Comparison of ENCODE assay signal across 18 cellular contexts in genomic region chr2:99863914-99864273, GRCh38.
"Had no signal": no experiment of that assay in that cellular context is flagged by ENCODE, and none has a peak within 500 bp of the region (broad histone marks: within the 10 kb centered on the region; RNA-seq: fewer than 3 reads in every experiment).

No MANE protein-coding gene starts in this region.

- H3K9me3 Mint-ChIP-seq: activated naive CD4-positive, alpha-beta T cell treated with anti-CD3 and anti-CD28 coated beads for 36 hours; activated T-helper 17 cell treated with anti-CD3 and anti-CD28 coated beads, Interleukin-2, amount 50 U/mL, for 72 hours; central memory CD8-positive, alpha-beta T cell; neural crest cell; stimulated activated naive CD8-positive, alpha-beta T cell treated with anti-CD3 and anti-CD28 coated beads, Interleukin-15, Interleukin-2, amounts not matched to agents 100 ng/mL and 50 ng/mL, for 24 hours had no signal

- H3K27me3 ChIP-seq: adrenal gland, body of pancreas, testis, upper lobe of right lung had no signal

- H3K27ac ChIP-seq: body of pancreas, parathyroid adenoma, testis, upper lobe of right lung had no signal

- H3K9me3 ChIP-seq: adrenal gland, body of pancreas, testis, upper lobe of right lung had no signal

- DNase-seq: activated CD4-positive, alpha-beta T cell treated with anti-CD3 and anti-CD28 coated beads for 36 hours; activated CD8-positive, alpha-beta T cell treated with anti-CD3 and anti-CD28 coated beads, Interleukin-2, amount 10 ng/mL, durations not matched to agents 7 days and 5 days; activated naive CD4-positive, alpha-beta T cell treated with anti-CD3 and anti-CD28 coated beads for 36 hours; adrenal gland; body of pancreas; dermis blood vessel endothelial cell; retina; stimulated activated CD4-positive, alpha-beta T cell treated with anti-CD3 and anti-CD28 coated beads, Interleukin-15, amount 100 ng/mL, for 24 hours; stimulated activated CD4-positive, alpha-beta T cell treated with anti-CD3 and anti-CD28 coated beads, Interleukin-4, amount 100 ng/mL, for 24 hours; testis; upper lobe of right lung had no signal

- H3K27ac Mint-ChIP-seq: activated CD8-positive, alpha-beta T cell treated with anti-CD3 and anti-CD28 coated beads, Interleukin-2, amount 10 ng/mL, durations not matched to agents 7 days and 5 days; activated naive CD4-positive, alpha-beta T cell treated with anti-CD3 and anti-CD28 coated beads for 36 hours; activated T-helper 17 cell treated with anti-CD3 and anti-CD28 coated beads, Interleukin-2, amount 50 U/mL, for 72 hours; stimulated activated naive CD8-positive, alpha-beta T cell treated with anti-CD3 and anti-CD28 coated beads, Interleukin-15, Interleukin-2, amounts not matched to agents 100 ng/mL and 50 ng/mL, for 24 hours had no signal

- H3K4me3 ChIP-seq: adrenal gland, body of pancreas, testis, upper lobe of right lung had no signal

- H3K4me3 Mint-ChIP-seq: activated CD4-positive, alpha-beta T cell treated with anti-CD3 and anti-CD28 coated beads for 36 hours; activated CD8-positive, alpha-beta T cell treated with anti-CD3 and anti-CD28 coated beads, Interleukin-2, amount 10 ng/mL, durations not matched to agents 7 days and 5 days; activated naive CD4-positive, alpha-beta T cell treated with anti-CD3 and anti-CD28 coated beads for 36 hours; activated T-helper 17 cell treated with anti-CD3 and anti-CD28 coated beads, Interleukin-2, amount 50 U/mL, for 72 hours; central memory CD8-positive, alpha-beta T cell; neural crest cell; stimulated activated naive CD8-positive, alpha-beta T cell treated with anti-CD3 and anti-CD28 coated beads, Interleukin-15, Interleukin-2, amounts not matched to agents 100 ng/mL and 50 ng/mL, for 24 hours had no signal

- H3K4me1 Mint-ChIP-seq: activated T-helper 17 cell treated with anti-CD3 and anti-CD28 coated beads, Interleukin-2, amount 50 U/mL, for 72 hours had no signal

- H3K27me3 Mint-ChIP-seq: activated CD4-positive, alpha-beta T cell treated with anti-CD3 and anti-CD28 coated beads for 36 hours; activated T-helper 17 cell treated with anti-CD3 and anti-CD28 coated beads, Interleukin-2, amount 50 U/mL, for 72 hours; central memory CD8-positive, alpha-beta T cell; stimulated activated naive CD8-positive, alpha-beta T cell treated with anti-CD3 and anti-CD28 coated beads, Interleukin-15, Interleukin-2, amounts not matched to agents 100 ng/mL and 50 ng/mL, for 24 hours had no signal

- H3K4me1 ChIP-seq: body of pancreas, parathyroid adenoma, testis had no signal

- H3K36me3 ChIP-seq: adrenal gland, upper lobe of right lung had no signal

- FAIRE-seq: endometrium had no signal

- ATAC-seq: activated CD4-positive, alpha-beta T cell treated with anti-CD3 and anti-CD28 coated beads for 36 hours; activated CD8-positive, alpha-beta T cell treated with anti-CD3 and anti-CD28 coated beads, Interleukin-2, amount 10 ng/mL, durations not matched to agents 7 days and 5 days; activated T-helper 17 cell treated with anti-CD3 and anti-CD28 coated beads, Interleukin-2, amount 50 U/mL, for 72 hours; body of pancreas; esophagus mucosa; upper lobe of right lung had no signal
